8 cellular contexts compared by ENCODE assay signal in genomic region chr5:10762178-10762775, GRCh38. TPM values are rescaled to one million over a fixed set of nuclear protein-coding genes. Genes with fewer than 3 reads are reported as not detected.
A peak's percentile ranks its signal among the peaks of the same experiment; 100 is the strongest.
DNase-seq lines count a peak whose midpoint lies in the region; ATAC-seq and TF ChIP-seq lines count a peak whose summit lies in the region.

No MANE protein-coding gene starts in this region.

- H3K9me2 ChIP-seq in OCI-LY1 (ENCODE audit: low read depth, low read length) = no peaks in the 10 kb centered on the region

- peak overlapping the region; percentile 60 for H3K4me2 ChIP-seq in OCI-LY1 (ENCODE audit: low read length)

- H3K4me1 ChIP-seq in CD4-positive, CD25-positive, alpha-beta regulatory T cell (ENCODE audit: control insufficient read depth, insufficient read depth, low read length, poor library complexity, severe bottlenecking) = peaks cover 26% of the 10 kb centered on the region
- peaks cover 49% of the 10 kb centered on the region for H3K4me1 ChIP-seq in OCI-LY1 (ENCODE audit: insufficient read depth, low read length, severe bottlenecking)

- no peaks in the 10 kb centered on the region for H4K20me1 ChIP-seq in OCI-LY1 (ENCODE audit: insufficient read depth, low read length)

- 0 out of 2 replicates have a peak, but pooled peaks cover 5% of the 10 kb centered on the region for H3F3A ChIP-seq in OCI-LY1 (ENCODE audit: insufficient read depth, low read length)

- DNase-seq in CD4-positive, CD25-positive, alpha-beta regulatory T cell = no peak
- DNase-seq in epithelial cell of esophagus (ENCODE audit: low read depth) = peak; percentile 16
- DNase-seq in nephron progenitor cell = no peak
- DNase-seq in NCI-H1930 (lab: John Stamatoyannopoulos, UW) = no peak
- DNase-seq in kidney tubule cell (ENCODE audit: low spot score) = no peak
- DNase-seq in GM19240 (ENCODE audit: insufficient read length, low spot score) = no peak
- DNase-seq in activated effector memory CD4-positive, alpha-beta T cell treated with Interleukin-2 at 50 U/mL for 16 hours = no peak

- no peaks in the 10 kb centered on the region for H3K27me3 ChIP-seq in CD4-positive, CD25-positive, alpha-beta regulatory T cell (ENCODE audit: control insufficient read depth, insufficient read depth, low read length)
- no peaks in the 10 kb centered on the region for H3K27me3 ChIP-seq in OCI-LY1 (ENCODE audit: insufficient read depth, low read length)

- no peaks in the 10 kb centered on the region for H3K9me3 Mint-ChIP-seq in CD4-positive, CD25-positive, alpha-beta regulatory T cell
- H3K9me3 Mint-ChIP-seq in nephron progenitor cell = no peaks in the 10 kb centered on the region

- H3K36me3 ChIP-seq in CD4-positive, CD25-positive, alpha-beta regulatory T cell (ENCODE audit: control insufficient read depth, insufficient read depth, low read length) = no peaks in the 10 kb centered on the region
- H3K36me3 ChIP-seq in OCI-LY1 (ENCODE audit: insufficient read depth, low read length) = no peaks in the 10 kb centered on the region

- peak overlapping the region; percentile 87 to 98 (median 88) for H3K4me3 Mint-ChIP-seq in CD4-positive, CD25-positive, alpha-beta regulatory T cell
- H3K4me3 Mint-ChIP-seq in nephron progenitor cell = peak overlapping the region; percentile 77

- no peak overlapping the region for H2AFZ ChIP-seq in OCI-LY1 (ENCODE audit: low read length)

- H3K27me3 Mint-ChIP-seq in CD4-positive, CD25-positive, alpha-beta regulatory T cell = peaks cover 8% of the 10 kb centered on the region
- H3K27me3 Mint-ChIP-seq in nephron progenitor cell (ENCODE audit: low read depth, poor library complexity) = peaks cover 16% of the 10 kb centered on the region

- H3K4me1 Mint-ChIP-seq in CD4-positive, CD25-positive, alpha-beta regulatory T cell = peaks cover 8 to 48% (median 36%) of the 10 kb centered on the region in 4 donors
- peaks cover 51% of the 10 kb centered on the region for H3K4me1 Mint-ChIP-seq in nephron progenitor cell

- ATAC-seq in CD4-positive, CD25-positive, alpha-beta regulatory T cell (ENCODE audit: low read depth in 2 of 2) = no peak

- H3K79me2 ChIP-seq in OCI-LY1 (ENCODE audit: insufficient read depth, low read length) = peaks cover 20% of the 10 kb centered on the region

- no peak for TF ChIP-seq CTCF in OCI-LY1 (IDR thresholded peaks at IDR 0.05; ENCODE audit: low read length)
- no peak for TF ChIP-seq CTCF in epithelial cell of esophagus (IDR thresholded peaks at IDR 0.05; ENCODE audit: insufficient read depth, low read depth, low read length, missing control alignments)
- no peak for TF ChIP-seq CTCF in nephron progenitor cell (IDR thresholded peaks at IDR 0.05)

- peak overlapping the region; percentile 65; the same call in 1 of the 2 replicates for H3K9ac ChIP-seq in OCI-LY1 (ENCODE audit: low read length)

- no peak overlapping the region for H3K4me3 ChIP-seq in CD4-positive, CD25-positive, alpha-beta regulatory T cell (ENCODE audit: low read depth, low read length)
- H3K4me3 ChIP-seq in OCI-LY1 (ENCODE audit: low read depth, low read length, poor library complexity, severe bottlenecking) (peak overlapping the region; percentile 61), epithelial cell of esophagus (ENCODE audit: low read length) (no peak overlapping the region)

- peak overlapping the region; percentile 80 for H3K27ac ChIP-seq in CD4-positive, CD25-positive, alpha-beta regulatory T cell (ENCODE audit: insufficient read depth, low read length, poor library complexity, severe bottlenecking)
- peak overlapping the region; percentile 81 for H3K27ac ChIP-seq in OCI-LY1 (ENCODE audit: low read depth, low read length, poor library complexity, severe bottlenecking)

- no peaks in the 10 kb centered on the region for H3K9me3 ChIP-seq in CD4-positive, CD25-positive, alpha-beta regulatory T cell (ENCODE audit: control insufficient read depth in 2 of 2, low read length in 2 of 2)
- H3K9me3 ChIP-seq in OCI-LY1 (ENCODE audit: low read length) = no peaks in the 10 kb centered on the region

- peak overlapping the region; percentile 89 to 94 (median 94) for H3K27ac Mint-ChIP-seq in CD4-positive, CD25-positive, alpha-beta regulatory T cell
- peak overlapping the region; percentile 92 for H3K27ac Mint-ChIP-seq in nephron progenitor cell

- H3K36me3 Mint-ChIP-seq in CD4-positive, CD25-positive, alpha-beta regulatory T cell = peaks cover 9% of the 10 kb centered on the region
- peaks cover 15% of the 10 kb centered on the region for H3K36me3 Mint-ChIP-seq in nephron progenitor cell (ENCODE audit: low read depth)

RNA-seq across cellular contexts. Expression of gene DAP, which starts 1.2 kb away (rescaled TPM):
- 39.8 TPM for total RNA-seq in CD4-positive, CD25-positive, alpha-beta regulatory T cell
- 10 to 100 TPM; 50.1 to 64.2 (median 54.7) TPM for polyA plus RNA-seq in CD4-positive, CD25-positive, alpha-beta regulatory T cell
